In the genomic region with DNA sequence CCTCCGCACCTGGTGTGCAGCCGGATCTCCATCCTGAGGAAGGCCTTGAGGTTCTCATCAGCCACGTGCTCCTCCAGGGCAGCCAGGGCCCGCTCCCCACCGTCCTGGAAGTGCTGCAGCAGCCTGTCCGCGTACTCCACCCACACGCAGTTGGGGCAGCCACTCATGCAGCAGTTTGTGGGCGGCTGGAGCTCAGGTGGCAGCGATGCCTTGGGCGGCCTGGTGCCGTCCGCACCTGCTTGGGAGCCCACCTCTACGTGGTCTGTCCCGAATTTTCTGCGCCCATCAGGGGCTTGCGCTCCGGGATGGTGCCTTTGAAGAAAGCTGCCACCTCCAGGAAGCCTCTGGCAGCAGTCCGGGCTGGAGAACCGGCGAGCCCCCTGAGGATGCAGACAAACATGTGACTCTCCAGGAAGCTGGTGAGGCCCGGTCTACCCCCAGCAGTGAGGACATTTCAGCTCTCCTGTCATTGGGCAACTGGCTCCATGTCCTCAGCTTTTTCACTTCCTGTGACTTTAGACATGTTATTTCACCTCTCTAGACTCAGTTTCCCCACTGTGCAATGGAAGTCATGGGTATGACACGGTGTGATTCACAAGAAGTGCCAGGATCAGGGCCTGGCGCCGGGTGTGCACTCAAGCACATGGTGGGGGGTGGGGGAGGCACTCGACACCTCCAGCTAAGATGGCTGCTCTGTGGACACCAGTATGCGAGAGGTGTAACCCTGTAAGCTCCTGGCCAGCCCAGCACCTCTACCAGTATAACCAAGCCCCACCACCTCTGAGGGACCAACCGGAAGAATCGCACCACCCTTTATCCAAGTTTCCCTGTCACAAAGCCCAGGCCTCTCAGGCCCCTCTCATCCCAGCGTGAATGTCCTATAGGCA, we compare ENCODE assay signal across 8 cellular contexts. TPM values are rescaled to one million over a fixed set of nuclear protein-coding genes. Genes with fewer than 3 reads are reported as not detected.
DNase-seq lines count a peak whose midpoint lies in the region; ATAC-seq and TF ChIP-seq lines count a peak whose summit lies in the region.

No MANE protein-coding gene starts in this region.

- H3K4me1 ChIP-seq in SJSA1 (replicated peaks): peaks cover 23% of the 10 kb centered on the region

- ATAC-seq in HG02642 (IDR thresholded peaks at IDR 0.05; ENCODE audit: poor library complexity, unreplicated experiment) (peak; percentile 3), GM21786 (IDR thresholded peaks at IDR 0.05; ENCODE audit: unreplicated experiment) (no peak), HG02763 (IDR thresholded peaks at IDR 0.05; ENCODE audit: unreplicated experiment) (no peak)

- DNase-seq in ELF-1 (ENCODE audit: low read depth, low spot score): peak; percentile 57
- peak in 1 of 2 experiments; percentile 64 for DNase-seq in SJSA1 (ENCODE audit: low read depth in 1 of 2, low spot score in 2 of 2)
- no peak for DNase-seq in astrocyte of the spinal cord (ENCODE audit: low read depth, low spot score)
- DNase-seq in kidney tubule cell (ENCODE audit: low spot score): peak; percentile 55
- DNase-seq in stimulated activated CD4-positive, alpha-beta T cell treated with anti-CD3 and anti-CD28 coated beads, Interleukin-4, amount 100 ng/mL, for 24 hours: peak; percentile 72

- H3K27ac ChIP-seq in SJSA1: peak overlapping the region; percentile 58

- peaks cover 55% of the 10 kb centered on the region for H3K36me3 ChIP-seq in SJSA1

- no peaks in the 10 kb centered on the region for H3K27me3 ChIP-seq in SJSA1 (replicated peaks)

- no peaks in the 10 kb centered on the region for H3K9me3 ChIP-seq in SJSA1 (replicated peaks)

- in situ Hi-C loops in astrocyte of the spinal cord (cut with HindIII; ENCODE audit: low sequenced_read_pairs): no loop called here

- TF ChIP-seq CTCF in astrocyte of the spinal cord (IDR thresholded peaks at IDR 0.05; ENCODE audit: low read depth, low read length): no peak

- H3K4me3 ChIP-seq in SJSA1 (peak overlapping the region; percentile 85), astrocyte of the spinal cord (ENCODE audit: low read depth, low read length) (peak overlapping the region; percentile 87)

RNA-seq across cellular contexts. Expression of a gene that starts 1.0 kb away (rescaled TPM):
- 49.7 and 82.3 TPM in 2 replicates for total RNA-seq in SJSA1 (2014; rRNA removed; shearing (Covaris generic))

RNA-seq across cellular contexts. Expression of a gene that starts 1.1 kb away (rescaled TPM):
- 41.2 and 48.5 TPM in 2 replicates for total RNA-seq in SJSA1 (2014; rRNA removed; shearing (Covaris generic))

RNA-seq across cellular contexts. Expression of a gene that starts 9.1 kb away (rescaled TPM):
- not detected in 2 replicates for total RNA-seq in SJSA1 (2014; rRNA removed; shearing (Covaris generic))

RNA-seq across cellular contexts. Expression of a gene that starts 18.1 kb away (rescaled TPM):
- 41.0 and 53.3 TPM in 2 replicates for total RNA-seq in SJSA1 (2014; rRNA removed; shearing (Covaris generic))

RNA-seq across cellular contexts. Expression of a gene that starts 18.4 kb away (rescaled TPM):
- total RNA-seq in SJSA1 (2014; rRNA removed; shearing (Covaris generic)): 126 and 146 TPM in 2 replicates
